In genomic region chrX:151825927-151826471, GRCh38 we compare ENCODE assay signal across 10 cellular contexts.
DNase-seq lines count a peak whose midpoint lies in the region; ATAC-seq and TF ChIP-seq lines count a peak whose summit lies in the region.
"Had no signal": no experiment of that assay in that cellular context is flagged by ENCODE, and none has a peak within 500 bp of the region (broad histone marks: within the 10 kb centered on the region; RNA-seq: fewer than 3 reads in every experiment).

No MANE protein-coding gene starts in this region.

- 69 to 75% methylated on average over 4 of the region's 4 CpGs for WGBS in sigmoid colon, 2 donors

- no peak for TF ChIP-seq POLR2A in sigmoid colon (IDR thresholded peaks at IDR 0.05)

- no peaks in the 10 kb centered on the region for H3K36me3 Mint-ChIP-seq in activated naive CD4-positive, alpha-beta T cell treated with anti-CD3 and anti-CD28 coated beads for 36 hours (ENCODE audit: low read depth)

- no peaks in the 10 kb centered on the region for H3K4me1 ChIP-seq in sigmoid colon

- intact Hi-C loops in activated naive CD4-positive, alpha-beta T cell treated with anti-CD3 and anti-CD28 coated beads for 36 hours (cut with micrococcal nuclease) = no loop called here
- intact Hi-C loops in sigmoid colon (cut with DNase I) = no loop called here

- CTCF ChIA-PET in activated naive CD4-positive, alpha-beta T cell treated with anti-CD3 and anti-CD28 coated beads for 36 hours (lab: Charles Lee) = no interaction called here

- DNase-seq in AG09309 (ENCODE audit: low read depth) (peak; percentile 91), LNCaP clone FGC (ENCODE audit: low read depth) (peak; percentile 1), dermis blood vessel endothelial cell (peak; percentile 73), lung microvascular endothelial cell (ENCODE audit: low read depth in 2 of 2) (peak; percentile 28 to 40), sigmoid colon (no peak), coronary artery (ENCODE audit: low spot score) (no peak)
- no peak for DNase-seq in activated naive CD4-positive, alpha-beta T cell treated with anti-CD3 and anti-CD28 coated beads for 36 hours
- DNase-seq: activated naive CD4-positive, alpha-beta T cell had no signal

- no peak for TF ChIP-seq EP300 in sigmoid colon (IDR thresholded peaks at IDR 0.05)

- H3K4me3 Mint-ChIP-seq in activated naive CD4-positive, alpha-beta T cell treated with anti-CD3 and anti-CD28 coated beads for 36 hours = no peak overlapping the region

- H3K4me3 ChIP-seq in AG09309 (ENCODE audit: control insufficient read depth, low read depth, low read length) (no peak overlapping the region), LNCaP clone FGC (ENCODE audit: low read depth, low read length) (no peak overlapping the region), sigmoid colon (no peak overlapping the region), coronary artery (no peak overlapping the region)

- H3K9me3 ChIP-seq in sigmoid colon = no peaks in the 10 kb centered on the region

- H3K27me3 Mint-ChIP-seq in activated naive CD4-positive, alpha-beta T cell treated with anti-CD3 and anti-CD28 coated beads for 36 hours (ENCODE audit: low read depth) = no peaks in the 10 kb centered on the region

- H3K4me1 Mint-ChIP-seq in activated naive CD4-positive, alpha-beta T cell treated with anti-CD3 and anti-CD28 coated beads for 36 hours (ENCODE audit: low read depth) = no peaks in the 10 kb centered on the region

- no peaks in the 10 kb centered on the region for H3K27me3 ChIP-seq in sigmoid colon

- TF ChIP-seq CTCF in AG09309 (IDR thresholded peaks at IDR 0.05; ENCODE audit: control insufficient read depth, insufficient read depth, low read depth, low read length, missing control alignments) (peak; percentile 45), LNCaP clone FGC (IDR thresholded peaks at IDR 0.05; ENCODE audit: control insufficient read depth, extremely low read depth, insufficient read depth) (peak; percentile 26), sigmoid colon (IDR thresholded peaks at IDR 0.05) (no peak), coronary artery (IDR thresholded peaks at IDR 0.05) (no peak)

- H3K27ac ChIP-seq in sigmoid colon (no peak overlapping the region), coronary artery (no peak overlapping the region)
- H3K27ac ChIP-seq: VCaP had no signal

- no peaks in the 10 kb centered on the region for H3K9me3 Mint-ChIP-seq in activated naive CD4-positive, alpha-beta T cell treated with anti-CD3 and anti-CD28 coated beads for 36 hours

- no peaks in the 10 kb centered on the region for H3K36me3 ChIP-seq in sigmoid colon

- ATAC-seq in HG03039 (IDR thresholded peaks at IDR 0.05; ENCODE audit: unreplicated experiment) = no peak

- H3K27ac Mint-ChIP-seq in activated naive CD4-positive, alpha-beta T cell treated with anti-CD3 and anti-CD28 coated beads for 36 hours = no peak overlapping the region

Comparison
In these comparisons a context has a peak if more than half of its experiments do, and no peak if none do; other contexts are left out.
1. DNase-seq: peak in AG09309 (single experiment), LNCaP clone FGC (single experiment), dermis blood vessel endothelial cell (single experiment) and lung microvascular endothelial cell (2 of 2); none in activated naive CD4-positive, alpha-beta T cell treated with anti-CD3 and anti-CD28 coated beads for 36 hours (single experiment), sigmoid colon (single experiment) and coronary artery (single experiment).
2. CTCF ChIP-seq: peak in AG09309 (single experiment) and LNCaP clone FGC (single experiment); none in sigmoid colon (0 of 4) and coronary artery (single experiment).